Comparison of ENCODE assay signal across 27 cellular contexts in genomic region chr3:156604642-156605144, GRCh38. TPM values are rescaled to one million over a fixed set of nuclear protein-coding genes. Genes with fewer than 3 reads are reported as not detected.
DNase-seq lines count a peak whose midpoint lies in the region; ATAC-seq, FAIRE-seq and TF ChIP-seq lines count a peak whose summit lies in the region.
"Had no signal": no experiment of that assay in that cellular context is flagged by ENCODE, and none has a peak within 500 bp of the region (broad histone marks: within the 10 kb centered on the region; RNA-seq: fewer than 3 reads in every experiment).

No MANE protein-coding gene starts in this region.

- H3K27ac ChIP-seq in ACC112 (ENCODE audit: low read depth, low read length), result peak overlapping the region; percentile 89; the same call in 1 of the 2 replicates
- peak overlapping the region; percentile 88 for H3K27ac ChIP-seq in SK-N-MC
- no peak overlapping the region for H3K27ac ChIP-seq in foreskin keratinocyte
- H3K27ac ChIP-seq: C4-2B, suprapubic skin had no signal

- TF ChIP-seq POLR2A in H54 (IDR thresholded peaks at IDR 0.05; ENCODE audit: low read depth, low read length), result no peak

- H3K36me3 ChIP-seq in ACC112 (ENCODE audit: insufficient read depth, low read length) (no peaks in the 10 kb centered on the region), SK-N-MC (ENCODE audit: insufficient read depth, low read length) (peaks cover 5% of the 10 kb centered on the region; the same call in 1 of the 2 replicates)
- H3K36me3 ChIP-seq: suprapubic skin had no signal

- H2AFZ ChIP-seq in ACC112 (ENCODE audit: low read length, unreplicated experiment), result peak overlapping the region; percentile 19

- no peak for TF ChIP-seq CTCF in foreskin keratinocyte (conservative IDR thresholded peaks at IDR 0.05)

- no peaks in the 10 kb centered on the region for H3K36me3 Mint-ChIP-seq in activated T-helper 17 cell treated with anti-CD3 and anti-CD28 coated beads, Interleukin-2, amount 50 U/mL, for 72 hours (ENCODE audit: low read depth)
- H3K36me3 Mint-ChIP-seq: activated naive CD4-positive, alpha-beta T cell treated with anti-CD3 and anti-CD28 coated beads, Interleukin-2, amount 50 U/mL, for 72 hours; stimulated activated naive B cell treated with anti-CD40 and anti-IgM and Interleukin-4, amounts not matched to agents 10 μg/mL and 1 μg/mL and 100 μg/mL, for 72 hours had no signal

- H3K27me3 Mint-ChIP-seq in activated T-helper 17 cell treated with anti-CD3 and anti-CD28 coated beads, Interleukin-2, amount 50 U/mL, for 72 hours, result peaks cover 6% of the 10 kb centered on the region

- H3K4me3 ChIP-seq in ACC112 (ENCODE audit: low read depth, low read length) (no peak overlapping the region), SK-N-MC (no peak overlapping the region; the same call in 1 of the 2 replicates)
- H3K4me3 ChIP-seq: mucosa of descending colon, suprapubic skin had no signal

- peak; percentile 33 for FAIRE-seq in H54 (lab: Jason Lieb, UNC)
- FAIRE-seq: endothelial cell of umbilical vein had no signal

- H3K9ac ChIP-seq in SK-N-MC (ENCODE audit: insufficient read length), result no peak overlapping the region

- peaks cover 7% of the 10 kb centered on the region; the same call in 1 of the 2 replicates for H3K9me3 ChIP-seq in SK-N-MC (ENCODE audit: low read depth, low read length)
- H3K9me3 ChIP-seq: mucosa of descending colon, suprapubic skin had no signal

- H3K27ac Mint-ChIP-seq in activated T-helper 17 cell treated with anti-CD3 and anti-CD28 coated beads, Interleukin-2, amount 50 U/mL, for 72 hours, result no peak overlapping the region
- H3K27ac Mint-ChIP-seq: activated CD8-positive, alpha-beta T cell treated with anti-CD3 and anti-CD28 coated beads for 36 hours; activated naive CD4-positive, alpha-beta T cell treated with anti-CD3 and anti-CD28 coated beads, Interleukin-2, amount 50 U/mL, for 72 hours; stimulated activated naive B cell treated with anti-CD40 and anti-IgM and Interleukin-4, amounts not matched to agents 10 μg/mL and 1 μg/mL and 100 μg/mL, for 72 hours had no signal

- peaks cover 11% of the 10 kb centered on the region for H3K4me1 Mint-ChIP-seq in activated T-helper 17 cell treated with anti-CD3 and anti-CD28 coated beads, Interleukin-2, amount 50 U/mL, for 72 hours
- H3K4me1 Mint-ChIP-seq: central memory CD8-positive, alpha-beta T cell had no signal

- DNase-seq in H54 (ENCODE audit: insufficient read length, low spot score), result no peak
- DNase-seq in SK-N-MC (ENCODE audit: low read depth, low spot score), result no peak
- DNase-seq in foreskin keratinocyte, result no peak
- DNase-seq in iPS-NIHi11 (ENCODE audit: low spot score), result no peak
- no peak for DNase-seq in NCI-H146 treated with DMSO at 0.1 percent for 48 hours (lab: John Stamatoyannopoulos, UW; ENCODE audit: unreplicated experiment)
- no peak for DNase-seq in AG08395 (ENCODE audit: low spot score)
- DNase-seq: activated CD4-positive, CD25-positive, alpha-beta regulatory T cell treated with anti-CD3 and anti-CD28 coated beads, Interleukin-2, amount 50 U/mL, for 72 hours; activated CD8-positive, alpha-beta T cell treated with anti-CD3 and anti-CD28 coated beads for 36 hours; anterior cingulate cortex; DND-41; islet precursor cell; Kasumi-1; mucosa of descending colon; NCI-H1092 treated with DMSO at 0.1 percent for 48 hours; NCI-H187 treated with DMSO at 0.1 percent for 48 hours; NCI-H524; NK-92 treated with Interleukin-12 subunit alpha and Interleukin-12 subunit beta, amount 100 ng/mL, for 24 hours; SHP77 treated with DMSO at 0.1 percent for 48 hours; stimulated activated naive B cell treated with anti-CD40 and anti-IgM and Interleukin-4, amounts not matched to agents 10 μg/mL and 1 μg/mL and 100 μg/mL, for 72 hours had no signal

- H3K27me3 ChIP-seq in ACC112 (ENCODE audit: insufficient read depth, low read length), result no peaks in the 10 kb centered on the region
- no peaks in the 10 kb centered on the region for H3K27me3 ChIP-seq in foreskin keratinocyte
- H3K27me3 ChIP-seq: suprapubic skin had no signal

- peaks cover 29% of the 10 kb centered on the region for H3K4me1 ChIP-seq in ACC112 (ENCODE audit: control insufficient read depth, insufficient read depth, low read length, unreplicated experiment)
- H3K4me1 ChIP-seq in foreskin keratinocyte, result peaks cover 8% of the 10 kb centered on the region

- no peak overlapping the region for H3K4me3 Mint-ChIP-seq in activated T-helper 17 cell treated with anti-CD3 and anti-CD28 coated beads, Interleukin-2, amount 50 U/mL, for 72 hours
- H3K4me3 Mint-ChIP-seq: activated CD8-positive, alpha-beta T cell treated with anti-CD3 and anti-CD28 coated beads for 36 hours; central memory CD8-positive, alpha-beta T cell; stimulated activated naive B cell treated with anti-CD40 and anti-IgM and Interleukin-4, amounts not matched to agents 10 μg/mL and 1 μg/mL and 100 μg/mL, for 72 hours had no signal

- peak; percentile 25 for ATAC-seq in foreskin keratinocyte
- ATAC-seq in activated T-helper 17 cell treated with anti-CD3 and anti-CD28 coated beads, Interleukin-2, amount 50 U/mL, for 72 hours (replicated peaks), result no peak
- ATAC-seq: activated CD8-positive, alpha-beta T cell treated with anti-CD3 and anti-CD28 coated beads for 36 hours; activated naive CD4-positive, alpha-beta T cell treated with anti-CD3 and anti-CD28 coated beads, Interleukin-2, amount 50 U/mL, for 72 hours; mucosa of descending colon; stimulated activated naive B cell treated with anti-CD40 and anti-IgM and Interleukin-4, amounts not matched to agents 10 μg/mL and 1 μg/mL and 100 μg/mL, for 72 hours had no signal

- no peaks in the 10 kb centered on the region for H3K9me3 Mint-ChIP-seq in activated T-helper 17 cell treated with anti-CD3 and anti-CD28 coated beads, Interleukin-2, amount 50 U/mL, for 72 hours
- H3K9me3 Mint-ChIP-seq: activated CD8-positive, alpha-beta T cell treated with anti-CD3 and anti-CD28 coated beads for 36 hours; activated naive CD4-positive, alpha-beta T cell treated with anti-CD3 and anti-CD28 coated beads, Interleukin-2, amount 50 U/mL, for 72 hours; central memory CD8-positive, alpha-beta T cell; neural crest cell; stimulated activated naive B cell treated with anti-CD40 and anti-IgM and Interleukin-4, amounts not matched to agents 10 μg/mL and 1 μg/mL and 100 μg/mL, for 72 hours had no signal

- no peaks in the 10 kb centered on the region for H3K79me2 ChIP-seq in ACC112 (ENCODE audit: control insufficient read depth, insufficient read depth, low read length, unreplicated experiment)

RNA-seq across cellular contexts. Expression of gene SSR3, which starts 49.8 kb away (rescaled TPM):
- 572 and 684 TPM in 2 replicates for total RNA-seq in foreskin keratinocyte
- 543 and 590 TPM in 2 replicates for polyA plus RNA-seq in foreskin keratinocyte
- total RNA-seq in activated T-helper 17 cell treated with anti-CD3 and anti-CD28 coated beads, Interleukin-2, amount 50 U/mL, for 72 hours, result 100 to 1,000 TPM; 140 to 188 TPM
